In genomic region chr12:12327802-12328201, GRCh38 we compare ENCODE assay signal across 8 cellular contexts. TPM values are rescaled to one million over a fixed set of nuclear protein-coding genes. Genes with fewer than 3 reads are reported as not detected.
A peak's percentile ranks its signal among the peaks of the same experiment; 100 is the strongest.
DNase-seq lines count a peak whose midpoint lies in the region; ATAC-seq and TF ChIP-seq lines count a peak whose summit lies in the region.

No MANE protein-coding gene starts in this region.

- H3K9me3 ChIP-seq in CD4-positive, alpha-beta T cell (ENCODE audit: control insufficient read depth, low read length) = no peaks in the 10 kb centered on the region
- H3K9me3 ChIP-seq in adrenal gland (replicated peaks in 1 of 3) = no peaks in the 10 kb centered on the region

- ATAC-seq in CD4-positive, alpha-beta T cell (ENCODE audit: poor library complexity) = peak; percentile 92
- ATAC-seq in stimulated activated naive B cell treated with anti-CD40 and anti-IgM and Interleukin-4, amounts not matched to agents 10 μg/mL and 1 μg/mL and 100 μg/mL, for 72 hours (replicated peaks) = peak in 1 of 2 donors; percentile 36
- no peak for ATAC-seq in GM21447 (IDR thresholded peaks at IDR 0.05; ENCODE audit: unreplicated experiment)
- no peak for ATAC-seq in HG03045 (IDR thresholded peaks at IDR 0.05; ENCODE audit: unreplicated experiment)

- no peaks in the 10 kb centered on the region for H3K36me3 Mint-ChIP-seq in CD4-positive, alpha-beta T cell (ENCODE audit: low read depth)
- H3K36me3 Mint-ChIP-seq in stimulated activated naive B cell treated with anti-CD40 and anti-IgM and Interleukin-4, amounts not matched to agents 10 μg/mL and 1 μg/mL and 100 μg/mL, for 72 hours = peaks cover 0 to 1% of the 10 kb centered on the region in 2 donors

- H3K27me3 Mint-ChIP-seq in CD4-positive, alpha-beta T cell = no peaks in the 10 kb centered on the region
- peaks cover 0 to 5% of the 10 kb centered on the region in 2 donors for H3K27me3 Mint-ChIP-seq in stimulated activated naive B cell treated with anti-CD40 and anti-IgM and Interleukin-4, amounts not matched to agents 10 μg/mL and 1 μg/mL and 100 μg/mL, for 72 hours

- WGBS in adrenal gland, 4 donors = 0 to 4% (median 0%) methylated on average over 1 of the region's 1 CpG

- POLR2A ChIA-PET in CD4-positive, alpha-beta T cell (lab: Charles Lee) = interaction anchor here (0.6 to 1.6 kb wide), 4 partner anchors 29 to 534 kb away, joined by 3 to 9 read pairs (median 4); partner anchors contain the start of genes BORCS5 and LRP6

- no peak overlapping the region for H3K4me3 Mint-ChIP-seq in CD4-positive, alpha-beta T cell
- no peak overlapping the region for H3K4me3 Mint-ChIP-seq in stimulated activated naive B cell treated with anti-CD40 and anti-IgM and Interleukin-4, amounts not matched to agents 10 μg/mL and 1 μg/mL and 100 μg/mL, for 72 hours

- H3K27me3 ChIP-seq in CD4-positive, alpha-beta T cell (ENCODE audit: control insufficient read depth, insufficient read depth, low read length) = no peaks in the 10 kb centered on the region
- no peaks in the 10 kb centered on the region for H3K27me3 ChIP-seq in adrenal gland

- CTCF ChIA-PET in CD4-positive, alpha-beta T cell (lab: Charles Lee) = interaction anchor here (0.5 to 1.2 kb wide), 10 partner anchors 8 to 399 kb away, joined by 3 to 5 read pairs (median 3); partner anchors contain the start of gene BORCS5

- peak in 1 of 10 experiments; percentile 7 for DNase-seq in CD4-positive, alpha-beta T cell
- DNase-seq in GM19238 (ENCODE audit: insufficient read length, low spot score) (peak; percentile 17), NCI-H345 treated with DMSO at 0.1 percent for 48 hours (lab: John Stamatoyannopoulos, UW; ENCODE audit: unreplicated experiment) (peak; percentile 33), adrenal gland (peak in 2 of 7 donors; percentile 13 to 33), hepatic stellate cell (ENCODE audit: low spot score) (peak; percentile 55)
- DNase-seq in stimulated activated naive B cell treated with anti-CD40 and anti-IgM and Interleukin-4, amounts not matched to agents 10 μg/mL and 1 μg/mL and 100 μg/mL, for 72 hours = no peak

- no peak for TF ChIP-seq POLR2A in adrenal gland (IDR thresholded peaks at IDR 0.05)

- peak overlapping the region; percentile 21 for H3K27ac Mint-ChIP-seq in CD4-positive, alpha-beta T cell
- peak overlapping the region; percentile 20 for H3K27ac Mint-ChIP-seq in stimulated activated naive B cell treated with anti-CD40 and anti-IgM and Interleukin-4, amounts not matched to agents 10 μg/mL and 1 μg/mL and 100 μg/mL, for 72 hours

- intact Hi-C loops in CD4-positive, alpha-beta T cell (cut with DNase I, micrococcal nuclease) = loop anchor here (1.0 to 5.0 kb wide), 6 partner anchors 246 to 1557 kb away; no protein-coding TSS in a partner anchor
- intact Hi-C loops in adrenal gland (cut with DNase I) = loop anchor here in 1 of 2 donors (5.0 to 10.0 kb wide), 2 partner anchors 291 to 753 kb away; no protein-coding TSS in a partner anchor

- H3K4me1 Mint-ChIP-seq in CD4-positive, alpha-beta T cell (ENCODE audit: low read depth) = peaks cover 14% of the 10 kb centered on the region
- H3K4me1 Mint-ChIP-seq in stimulated activated naive B cell treated with anti-CD40 and anti-IgM and Interleukin-4, amounts not matched to agents 10 μg/mL and 1 μg/mL and 100 μg/mL, for 72 hours = peaks cover 4 to 8% of the 10 kb centered on the region in 2 donors

- no peak overlapping the region for H3K27ac ChIP-seq in CD4-positive, alpha-beta T cell (ENCODE audit: low read depth, low read length)
- no peak overlapping the region for H3K27ac ChIP-seq in adrenal gland

- H3K9me3 Mint-ChIP-seq in CD4-positive, alpha-beta T cell = no peaks in the 10 kb centered on the region
- no peaks in the 10 kb centered on the region for H3K9me3 Mint-ChIP-seq in stimulated activated naive B cell treated with anti-CD40 and anti-IgM and Interleukin-4, amounts not matched to agents 10 μg/mL and 1 μg/mL and 100 μg/mL, for 72 hours

- no peaks in the 10 kb centered on the region for H3K4me1 ChIP-seq in adrenal gland (replicated peaks in 1 of 2)

- no peaks in the 10 kb centered on the region for H3K36me3 ChIP-seq in adrenal gland (replicated peaks in 1 of 2)

- no peak overlapping the region for H3K4me3 ChIP-seq in adrenal gland

- TF ChIP-seq CTCF in CD4-positive, alpha-beta T cell (IDR thresholded peaks at IDR 0.05) = peak; percentile 81
- TF ChIP-seq CTCF in adrenal gland (IDR thresholded peaks at IDR 0.05) = peak; percentile 47 to 75 (median 72)

RNA-seq across cellular contexts. Expression of gene MANSC1, which starts 22.2 kb away (rescaled TPM):
- total RNA-seq in CD4-positive, alpha-beta T cell = under 1 TPM; 0.33 to 0.45 TPM
- 10 to 100 TPM in 7 of 8 donors, 1 to 10 TPM in 1; 6.3 to 25.3 (median 17.4) TPM for total RNA-seq in adrenal gland
- polyA plus RNA-seq in adrenal gland = 10 to 100 TPM in 1 of 3 donors, 1 to 10 TPM in 2; 3.9 to 24.3 (median 8.1) TPM

RNA-seq across cellular contexts. Expression of gene BORCS5, which starts 29.1 kb away (rescaled TPM):
- total RNA-seq in CD4-positive, alpha-beta T cell = 10 to 100 TPM; 36.4 to 39.3 TPM
- 10 to 100 TPM in 6 of 8 donors, 1 to 10 TPM in 2; 8.5 to 30.1 (median 15.1) TPM for total RNA-seq in adrenal gland
- polyA plus RNA-seq in adrenal gland = 1 to 10 TPM; 3.6 to 8.5 (median 5.5) TPM

Comparison
In these comparisons a context has a peak if more than half of its experiments do, and no peak if none do; other contexts are left out.
1. RNA of gene MANSC1, which starts 22.2 kb away (total RNA-seq): 6.3 to 25.3 TPM in adrenal gland; 0.33 to 0.45 TPM in CD4-positive, alpha-beta T cell; every median in the first group is over 4 times any median in the second.